30 cellular contexts compared by ENCODE assay signal in genomic region chr4:185585211-185585610, GRCh38. TPM values are rescaled to one million over a fixed set of nuclear protein-coding genes. Genes with fewer than 3 reads are reported as not detected.
"Had no signal": no experiment of that assay in that cellular context is flagged by ENCODE, and none has a peak within 500 bp of the region (broad histone marks: within the 10 kb centered on the region; RNA-seq: fewer than 3 reads in every experiment).

No MANE protein-coding gene starts in this region.

- H3K4me3 ChIP-seq: ascending aorta, breast epithelium, cardiac muscle cell, coronary artery, dorsolateral prefrontal cortex had no signal

- H3K9me3 ChIP-seq: ascending aorta, breast epithelium had no signal

- H3K36me3 ChIP-seq: breast epithelium, WERI-Rb-1 had no signal

- DNase-seq: activated B cell treated with CpG ODN at 0.5 μM for 24 hours; activated CD4-positive, alpha-beta T cell treated with anti-CD3 and anti-CD28 coated beads for 48 hours; activated CD4-positive, alpha-beta T cell treated with anti-CD3 and anti-CD28 coated beads, Interleukin-2, amount 50 U/mL, for 1 hour; activated CD4-positive, alpha-beta T cell treated with anti-CD3 and anti-CD28 coated beads, Interleukin-2, amount 50 U/mL, for 48 hours; activated CD8-positive, alpha-beta memory T cell treated with anti-CD3 and anti-CD28 coated beads for 24 hours; activated CD8-positive, alpha-beta T cell treated with anti-CD3 and anti-CD28 coated beads for 36 hours; activated effector memory CD4-positive, alpha-beta T cell treated with Interleukin-2 at 50 U/mL for 16 hours; activated gamma-delta T cell treated with Interleukin-2 at 50 U/mL for 16 hours; activated naive CD4-positive, alpha-beta T cell treated with anti-CD3 and anti-CD28 coated beads for 36 hours; activated naive CD8-positive, alpha-beta T cell treated with anti-CD3 and anti-CD28 coated beads, Interleukin-2, amount 10 ng/mL, durations not matched to agents 7 days and 5 days; activated T-cell treated with anti-CD3 and anti-CD28 coated beads, Interleukin-2, amount 50 U/mL, for 4 hours; central memory CD4-positive, alpha-beta T cell; cerebellar nuclear complex; dorsolateral prefrontal cortex; effector memory CD4-positive, alpha-beta T cell; endodermal cell; foreskin fibroblast; head of caudate nucleus; T-helper 17 cell; T1000; WERI-Rb-1 had no signal

- H3K27me3 ChIP-seq: ascending aorta, breast epithelium, cardiac muscle cell, dorsolateral prefrontal cortex had no signal

- H3K27ac ChIP-seq: ascending aorta, breast epithelium, cardiac muscle cell, coronary artery, dorsolateral prefrontal cortex, WERI-Rb-1 had no signal

- H3K4me1 ChIP-seq: ascending aorta, breast epithelium had no signal

- FAIRE-seq: frontal cortex had no signal

- ATAC-seq: activated CD4-positive, CD25-positive, alpha-beta regulatory T cell treated with anti-CD3 and anti-CD28 coated beads, Interleukin-2, amount 50 U/mL, for 24 hours; activated CD8-positive, alpha-beta T cell treated with anti-CD3 and anti-CD28 coated beads for 36 hours; activated naive CD4-positive, alpha-beta T cell treated with anti-CD3 and anti-CD28 coated beads, Interleukin-2, amount 50 U/mL, for 72 hours; activated T-cell treated with anti-CD3 and anti-CD28 coated beads, Interleukin-2, amount 50 U/mL, for 4 hours; activated T-helper 17 cell treated with anti-CD3 and anti-CD28 coated beads, Interleukin-2, amount 50 U/mL, for 72 hours; esophagus mucosa; T-helper 17 cell had no signal

RNA-seq across cellular contexts. Expression of gene PDLIM3, which starts 49.9 kb away (rescaled TPM):
- total RNA-seq: activated CD8-positive, alpha-beta T cell treated with anti-CD3 and anti-CD28 coated beads for 36 hours; activated naive CD8-positive, alpha-beta T cell treated with anti-CD3 and anti-CD28 coated beads, Interleukin-2, amount 10 ng/mL, durations not matched to agents 7 days and 5 days; activated T-cell treated with anti-CD3 and anti-CD28 coated beads, Interleukin-2, amount 50 U/mL, for 4 hours; activated T-helper 17 cell treated with anti-CD3 and anti-CD28 coated beads, Interleukin-2, amount 50 U/mL, for 72 hours; T-helper 17 cell had no signal
